In genomic region chr13:99330942-99331341, GRCh38 we compare ENCODE assay signal across 23 cellular contexts. TPM values are rescaled to one million over a fixed set of nuclear protein-coding genes. Genes with fewer than 3 reads are reported as not detected.
DNase-seq lines count a peak whose midpoint lies in the region; ATAC-seq and TF ChIP-seq lines count a peak whose summit lies in the region.
"Had no signal": no experiment of that assay in that cellular context is flagged by ENCODE, and none has a peak within 500 bp of the region (broad histone marks: within the 10 kb centered on the region; RNA-seq: fewer than 3 reads in every experiment).

No MANE protein-coding gene starts in this region.

- DNase-seq in activated T-cell treated with anti-CD3 and anti-CD28 coated beads, Interleukin-2, amount 50 U/mL, for 72 hours = no peak
- DNase-seq in activated T-cell treated with anti-CD3 and anti-CD28 coated beads for 4 hours (no peak), PC-3 (no peak), Kasumi-1 (lab: John Stamatoyannopoulos, UW) (no peak), DMS153 treated with DMSO at 0.1 percent for 48 hours (lab: John Stamatoyannopoulos, UW; ENCODE audit: unreplicated experiment) (no peak)
- DNase-seq in activated T-helper 2 cell treated with anti-CD3 and anti-CD28 coated beads, Interferon-gamma antibody, Interleukin-2, Interleukin-4, amounts not matched to agents 10 μg/mL and 5 μg/mL and 100 μg/mL, durations not matched to agents 14 hours and 24 hours and 36 hours (ENCODE audit: low spot score) = no peak
- DNase-seq in stimulated activated CD4-positive, alpha-beta T cell treated with anti-CD3 and anti-CD28 coated beads, Interleukin-12 subunit alpha, Interleukin-12 subunit beta, amount 100 ng/mL, for 4 hours = no peak
- DNase-seq: AML-193; Calu3; CD8-positive, alpha-beta T cell; DMS53; DND-41; EL; GOT3; H7; HFFc6 had no signal

- no TSS peak for BruUV-seq in PC-3 (replicated peaks; lab: Mats Ljungman, UMichigan)

- H3K27ac Mint-ChIP-seq in activated T-cell treated with anti-CD3 and anti-CD28 coated beads, Interleukin-2, amount 50 U/mL, for 72 hours = peak overlapping the region; percentile 83
- H3K27ac Mint-ChIP-seq in activated T-helper 2 cell treated with anti-CD3 and anti-CD28 coated beads, Interferon-gamma antibody, Interleukin-2, Interleukin-4, amounts not matched to agents 10 μg/mL and 5 μg/mL and 100 μg/mL, durations not matched to agents 14 hours and 24 hours and 36 hours = peak overlapping the region; percentile 28
- H3K27ac Mint-ChIP-seq: HFFc6 had no signal

- peaks cover 82% of the 10 kb centered on the region for H3K4me1 Mint-ChIP-seq in activated T-cell treated with anti-CD3 and anti-CD28 coated beads, Interleukin-2, amount 50 U/mL, for 72 hours (ENCODE audit: low read depth)
- H3K4me1 Mint-ChIP-seq in activated T-helper 2 cell treated with anti-CD3 and anti-CD28 coated beads, Interferon-gamma antibody, Interleukin-2, Interleukin-4, amounts not matched to agents 10 μg/mL and 5 μg/mL and 100 μg/mL, durations not matched to agents 14 hours and 24 hours and 36 hours (ENCODE audit: low read depth) = peaks cover 43% of the 10 kb centered on the region

- peak overlapping the region in 1 of 2 donors; percentile 77 for H3K4me3 Mint-ChIP-seq in activated T-cell treated with anti-CD3 and anti-CD28 coated beads, Interleukin-2, amount 50 U/mL, for 72 hours
- no peak overlapping the region for H3K4me3 Mint-ChIP-seq in activated T-helper 2 cell treated with anti-CD3 and anti-CD28 coated beads, Interferon-gamma antibody, Interleukin-2, Interleukin-4, amounts not matched to agents 10 μg/mL and 5 μg/mL and 100 μg/mL, durations not matched to agents 14 hours and 24 hours and 36 hours (ENCODE audit: low read depth)
- H3K4me3 Mint-ChIP-seq: CD8-positive, alpha-beta T cell; HFFc6 had no signal

- no peak for ATAC-seq in activated T-cell treated with anti-CD3 and anti-CD28 coated beads, Interleukin-2, amount 50 U/mL, for 72 hours (replicated peaks in 1 of 2)
- ATAC-seq in PC-3 = no peak
- ATAC-seq: A549; CD8-positive, alpha-beta T cell; HCT116; HepG2 had no signal

- no peaks in the 10 kb centered on the region for H3K79me2 ChIP-seq in PC-3 (ENCODE audit: low read length)

- no peak overlapping the region for H2AFZ ChIP-seq in PC-3 (ENCODE audit: low read length)

- peaks cover 3 to 7% of the 10 kb centered on the region in 2 donors for H3K9me3 Mint-ChIP-seq in activated T-cell treated with anti-CD3 and anti-CD28 coated beads, Interleukin-2, amount 50 U/mL, for 72 hours
- peaks cover 5% of the 10 kb centered on the region for H3K9me3 Mint-ChIP-seq in activated T-helper 2 cell treated with anti-CD3 and anti-CD28 coated beads, Interferon-gamma antibody, Interleukin-2, Interleukin-4, amounts not matched to agents 10 μg/mL and 5 μg/mL and 100 μg/mL, durations not matched to agents 14 hours and 24 hours and 36 hours
- H3K9me3 Mint-ChIP-seq: CD8-positive, alpha-beta T cell; HFFc6 had no signal

- intact Hi-C loops in PC-3 (cut with micrococcal nuclease) = no loop called here
- intact Hi-C loops in activated T-helper 2 cell treated with anti-CD3 and anti-CD28 coated beads, Interferon-gamma antibody, Interleukin-2, Interleukin-4, amounts not matched to agents 10 μg/mL and 5 μg/mL and 100 μg/mL, durations not matched to agents 14 hours and 24 hours and 36 hours (cut with micrococcal nuclease) = no loop called here

- H3K36me3 Mint-ChIP-seq in activated T-cell treated with anti-CD3 and anti-CD28 coated beads, Interleukin-2, amount 50 U/mL, for 72 hours (ENCODE audit: insufficient read depth in 2 of 2) = peaks cover 11 to 32% of the 10 kb centered on the region in 2 donors
- H3K36me3 Mint-ChIP-seq in activated T-helper 2 cell treated with anti-CD3 and anti-CD28 coated beads, Interferon-gamma antibody, Interleukin-2, Interleukin-4, amounts not matched to agents 10 μg/mL and 5 μg/mL and 100 μg/mL, durations not matched to agents 14 hours and 24 hours and 36 hours (ENCODE audit: low read depth) = peaks cover 75% of the 10 kb centered on the region

- CTCF ChIA-PET in PC-3 (lab: Charles Lee) = no interaction called here

- no peak overlapping the region for H3K4me3 ChIP-seq in PC-3 (ENCODE audit: low read length)
- H3K4me3 ChIP-seq: A549, GM12878 had no signal

- no peaks in the 10 kb centered on the region for H3K27me3 Mint-ChIP-seq in activated T-cell treated with anti-CD3 and anti-CD28 coated beads, Interleukin-2, amount 50 U/mL, for 72 hours (ENCODE audit: low read depth)
- H3K27me3 Mint-ChIP-seq in activated T-helper 2 cell treated with anti-CD3 and anti-CD28 coated beads, Interferon-gamma antibody, Interleukin-2, Interleukin-4, amounts not matched to agents 10 μg/mL and 5 μg/mL and 100 μg/mL, durations not matched to agents 14 hours and 24 hours and 36 hours (ENCODE audit: low read depth) = no peaks in the 10 kb centered on the region

- H3K4me1 ChIP-seq in PC-3 (ENCODE audit: insufficient read depth, low read length) = peaks cover 21% of the 10 kb centered on the region
- H3K4me1 ChIP-seq: A549 had no signal

- no peak overlapping the region for H3K27ac ChIP-seq in PC-3 (ENCODE audit: low read length)
- H3K27ac ChIP-seq: 22Rv1, A549, C4-2B had no signal

- peak overlapping the region; percentile 49; the same call in 1 of the 2 replicates for H3K4me2 ChIP-seq in PC-3 (ENCODE audit: low read length)
- H3K4me2 ChIP-seq: A549 had no signal

- no peaks in the 10 kb centered on the region for H3K9me3 ChIP-seq in PC-3 (ENCODE audit: low read length)
- H3K9me3 ChIP-seq: A549 had no signal

- H3K9me2 ChIP-seq in PC-3 (replicated peaks; ENCODE audit: low read length) = no peaks in the 10 kb centered on the region

- no peak for TF ChIP-seq CTCF in PC-3 (conservative IDR thresholded peaks at IDR 0.05; ENCODE audit: low read depth, low read length)

- no peaks in the 10 kb centered on the region for H3K27me3 ChIP-seq in PC-3 (ENCODE audit: low read length)

- no peaks in the 10 kb centered on the region for H3F3A ChIP-seq in PC-3 (ENCODE audit: low read length, unreplicated experiment)

- POLR2A ChIA-PET in PC-3 (lab: Charles Lee; ENCODE audit: unreplicated experiment) = no interaction called here

- H3K36me3 ChIP-seq in PC-3 (ENCODE audit: low read depth, low read length) = no peaks in the 10 kb centered on the region

- peaks cover 6% of the 10 kb centered on the region; the same call in 1 of the 2 replicates for H4K20me1 ChIP-seq in PC-3 (ENCODE audit: low read length)

- no peak overlapping the region for H3K9ac ChIP-seq in PC-3 (ENCODE audit: low read length)

RNA-seq across cellular contexts. Expression of gene GPR183, which starts 23.7 kb away (rescaled TPM):
- 10 to 100 TPM; 32.8 to 57.5 TPM for total RNA-seq in activated T-cell treated with anti-CD3 and anti-CD28 coated beads, Interleukin-2, amount 50 U/mL, for 72 hours
- total RNA-seq in PC-3 (2014; rRNA removed) = not detected in 2 replicates
- total RNA-seq in activated T-helper 2 cell treated with anti-CD3 and anti-CD28 coated beads, Interferon-gamma antibody, Interleukin-2, Interleukin-4, amounts not matched to agents 10 μg/mL and 5 μg/mL and 100 μg/mL, durations not matched to agents 14 hours and 24 hours and 36 hours = 143 and 147 TPM in 2 replicates
- total RNA-seq: Calu3, G401, H7, HepG2 had no signal

Comparison
In these comparisons a context has a peak if more than half of its experiments do, and no peak if none do; other contexts are left out.
1. RNA of gene GPR183, which starts 23.7 kb away (total RNA-seq): 143 to 147 TPM in activated T-helper 2 cell treated with anti-CD3 and anti-CD28 coated beads, Interferon-gamma antibody, Interleukin-2, Interleukin-4, amounts not matched to agents 10 μg/mL and 5 μg/mL and 100 μg/mL, durations not matched to agents 14 hours and 24 hours and 36 hours and 32.8 to 57.5 TPM in activated T-cell treated with anti-CD3 and anti-CD28 coated beads, Interleukin-2, amount 50 U/mL, for 72 hours; not detected in PC-3; every median in the first group is over 10 times any median in the second.